In genomic region chr3:30476373-30477082, GRCh38 we compare ENCODE assay signal across 12 cellular contexts.
A peak's percentile ranks its signal among the peaks of the same experiment; 100 is the strongest.
DNase-seq lines count a peak whose midpoint lies in the region; ATAC-seq and TF ChIP-seq lines count a peak whose summit lies in the region.
"Had no signal": no experiment of that assay in that cellular context is flagged by ENCODE, and none has a peak within 500 bp of the region (broad histone marks: within the 10 kb centered on the region; RNA-seq: fewer than 3 reads in every experiment).

No MANE protein-coding gene starts in this region.

- H3K27ac ChIP-seq in mesendoderm (ENCODE audit: low read depth, low read length), result no peak overlapping the region
- H3K27ac ChIP-seq: vagina had no signal

- H3K36me3 ChIP-seq in mesendoderm (ENCODE audit: control insufficient read depth, insufficient read depth, low read length), result no peaks in the 10 kb centered on the region
- H3K36me3 ChIP-seq: vagina had no signal

- H3K27ac Mint-ChIP-seq in Calu3 (ENCODE audit: unreplicated experiment), result no peak overlapping the region

- H4K8ac ChIP-seq in mesendoderm (ENCODE audit: low read depth, low read length), result peak overlapping the region; percentile 56

- BruUV-seq in Calu3 (replicated peaks; lab: Mats Ljungman, UMichigan), result no TSS peak

- CTCF ChIA-PET in Calu3 (lab: Charles Lee), result interaction anchor here (1.1 kb wide), 1 partner anchor 9 kb away, joined by 5 read pairs; no protein-coding TSS in a partner anchor

- no peak for TF ChIP-seq CTCF in Calu3 (IDR thresholded peaks at IDR 0.05; ENCODE audit: unreplicated experiment)

- H3K56ac ChIP-seq in mesendoderm (ENCODE audit: low read length), result no peak overlapping the region

- H3K4ac ChIP-seq in mesendoderm (ENCODE audit: low read depth, low read length), result no peak overlapping the region

- H3K27me3 Mint-ChIP-seq in Calu3 (ENCODE audit: unreplicated experiment), result no peaks in the 10 kb centered on the region

- no peaks in the 10 kb centered on the region for H3K4me1 ChIP-seq in mesendoderm (ENCODE audit: control insufficient read depth, low read depth, low read length)

- H3K4me1 Mint-ChIP-seq in Calu3 (ENCODE audit: low read depth, unreplicated experiment), result peaks cover 28% of the 10 kb centered on the region

- no peak overlapping the region for H2BK15ac ChIP-seq in mesendoderm (replicated peaks; ENCODE audit: low read depth)

- no peak overlapping the region for H3K4me3 Mint-ChIP-seq in Calu3 (ENCODE audit: low read depth, unreplicated experiment)

- H3K79me2 ChIP-seq in mesendoderm (ENCODE audit: control insufficient read depth, insufficient read depth, low read length), result no peaks in the 10 kb centered on the region

- no peak overlapping the region for H3K4me2 ChIP-seq in mesendoderm (ENCODE audit: low read length)

- no peaks in the 10 kb centered on the region for H3K27me3 ChIP-seq in mesendoderm (ENCODE audit: insufficient read depth, low read length, poor library complexity)
- H3K27me3 ChIP-seq: vagina had no signal

- H2BK5ac ChIP-seq in mesendoderm (ENCODE audit: low read length), result no peak overlapping the region

- no peak overlapping the region for H4K5ac ChIP-seq in mesendoderm (ENCODE audit: low read length)

- H3K4me3 ChIP-seq in mesendoderm (ENCODE audit: low read length), result no peak overlapping the region
- H3K4me3 ChIP-seq: vagina had no signal

- ATAC-seq in GM18505 (IDR thresholded peaks at IDR 0.05; ENCODE audit: unreplicated experiment) (peak; percentile 48), HG03520 (IDR thresholded peaks at IDR 0.05; ENCODE audit: unreplicated experiment) (peak; percentile 48)

- intact Hi-C loops in Calu3 (cut with micrococcal nuclease; ENCODE audit: unreplicated experiment) (no loop called here), posterior vena cava (cut with DNase I) (no loop called here)

- peaks cover 5% of the 10 kb centered on the region for H3K9me3 Mint-ChIP-seq in Calu3 (ENCODE audit: low read depth, unreplicated experiment)

- no peak overlapping the region for H3K9ac ChIP-seq in mesendoderm (ENCODE audit: low read length)

- H2AK5ac ChIP-seq in mesendoderm (ENCODE audit: low read length), result no peak overlapping the region

- WGBS in mesendoderm (ENCODE audit: extremely low coverage, insufficient coverage, low lambda C conversion rate), result no CpG with 5 or more reads among the region's 3 CpGs

- H2BK120ac ChIP-seq in mesendoderm (ENCODE audit: low read depth, low read length), result no peak overlapping the region

- DNase-seq in astrocyte of the hippocampus (ENCODE audit: low read depth, low spot score) (peak; percentile 19), mesendoderm (no peak), Calu3 (no peak), ureter (ENCODE audit: low spot score) (no peak), NCI-H1105 treated with DMSO at 0.1 percent for 48 hours (lab: John Stamatoyannopoulos, UW) (no peak), posterior vena cava (ENCODE audit: low spot score) (no peak)
- DNase-seq: NCI-H446; stimulated activated CD4-positive, alpha-beta T cell treated with anti-CD3 and anti-CD28 coated beads, Interleukin-4, amount 100 ng/mL, for 1 hour; T-helper 9 cell had no signal

- no peak for TF ChIP-seq POLR2A in GM18505 (IDR thresholded peaks at IDR 0.05; ENCODE audit: borderline replicate concordance, extremely low read depth, insufficient read depth, insufficient read length)

- H3K36me3 Mint-ChIP-seq in Calu3 (ENCODE audit: insufficient read depth, unreplicated experiment), result no peaks in the 10 kb centered on the region

- H3K23ac ChIP-seq in mesendoderm (ENCODE audit: low read length), result no peak overlapping the region

- H3K18ac ChIP-seq in mesendoderm (ENCODE audit: low read length), result no peak overlapping the region

- H3K79me1 ChIP-seq in mesendoderm (ENCODE audit: low read length), result no peaks in the 10 kb centered on the region
